ENCODE assay signal across 8 cellular contexts in the genomic region with DNA sequence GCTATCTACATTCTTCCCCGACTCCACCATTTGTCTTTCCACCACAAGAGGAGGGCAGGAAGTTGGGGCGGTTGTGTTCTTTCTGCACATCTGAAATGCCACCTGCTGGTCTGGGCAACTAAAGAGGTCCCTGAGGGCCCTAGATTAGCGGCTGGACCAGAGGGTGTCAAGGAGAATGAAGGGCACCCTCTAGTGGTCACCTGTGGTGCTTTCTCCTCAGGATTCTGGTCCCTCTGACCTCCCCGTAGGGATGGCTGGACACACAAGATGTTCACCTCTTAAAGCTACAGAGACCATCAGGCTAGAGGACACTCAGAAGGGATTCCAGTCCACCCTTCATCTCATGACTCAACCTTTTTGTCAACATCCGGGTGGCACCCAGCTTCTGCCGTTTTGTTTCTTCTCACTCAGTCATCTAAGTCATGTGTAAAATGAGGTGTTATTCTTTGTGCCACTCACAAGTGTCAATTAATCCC. TPM values are rescaled to one million over a fixed set of nuclear protein-coding genes. Genes with fewer than 3 reads are reported as not detected.
DNase-seq lines count a peak whose midpoint lies in the region; ATAC-seq and TF ChIP-seq lines count a peak whose summit lies in the region.

No MANE protein-coding gene starts in this region.

- no peak overlapping the region for H3K4me3 ChIP-seq in retinal pigment epithelial cell (ENCODE audit: low read length)

- ATAC-seq in GM21619 (IDR thresholded peaks at IDR 0.05; ENCODE audit: unreplicated experiment) (peak; percentile 30), GM21360 (IDR thresholded peaks at IDR 0.05; ENCODE audit: unreplicated experiment) (no peak)

- TF ChIP-seq CTCF in retinal pigment epithelial cell (conservative IDR thresholded peaks at IDR 0.05; ENCODE audit: low read depth, low read length) = peak; percentile 65

- DNase-seq in COLO829 (ENCODE audit: low spot score) (peak; percentile 51), NCI-H460 (ENCODE audit: extremely low read depth, low read depth) (peak; percentile 63), glomerular visceral epithelial cell (ENCODE audit: extremely low spot score) (peak; percentile 76), retinal pigment epithelial cell (ENCODE audit: low read depth) (no peak), globus pallidus (ENCODE audit: low spot score) (no peak)
- peak; percentile 32 for DNase-seq in activated CD8-positive, alpha-beta memory T cell treated with anti-CD3 and anti-CD28 coated beads, Interleukin-2, amount 50 U/mL, for 4 hours

RNA-seq across cellular contexts. Expression of gene SCIMP, which starts 2.9 kb away (rescaled TPM):
- total RNA-seq in NCI-H460 (2014; rRNA removed; shearing (Covaris generic)) = not detected in 2 replicates
- polyA plus RNA-seq in NCI-H460 (2014; cell fraction: nucleus; rRNA removed) = not detected in 2 replicates

RNA-seq across cellular contexts. Expression of gene RABEP1, which starts 44.5 kb away (rescaled TPM):
- 48.6 and 54.2 TPM in 2 replicates for total RNA-seq in NCI-H460 (2014; rRNA removed; shearing (Covaris generic))
- 26.9 and 46.5 TPM in 2 replicates for polyA plus RNA-seq in NCI-H460 (2014; cell fraction: nucleus; rRNA removed)

RNA-seq across cellular contexts. Expression of gene ZNF594, which starts 45.9 kb away (rescaled TPM):
- 8.7 and 10.2 TPM in 2 replicates for total RNA-seq in NCI-H460 (2014; rRNA removed; shearing (Covaris generic))
- 6.2 and 15.6 TPM in 2 replicates for polyA plus RNA-seq in NCI-H460 (2014; cell fraction: nucleus; rRNA removed)

Comparison
In these comparisons a context has a peak if more than half of its experiments do, and no peak if none do; other contexts are left out.
1. DNase-seq: peak in COLO829 (single experiment), NCI-H460 (single experiment), activated CD8-positive, alpha-beta memory T cell treated with anti-CD3 and anti-CD28 coated beads, Interleukin-2, amount 50 U/mL, for 4 hours (single experiment) and glomerular visceral epithelial cell (single experiment); none in retinal pigment epithelial cell (single experiment) and globus pallidus (single experiment).